In the genomic region with DNA sequence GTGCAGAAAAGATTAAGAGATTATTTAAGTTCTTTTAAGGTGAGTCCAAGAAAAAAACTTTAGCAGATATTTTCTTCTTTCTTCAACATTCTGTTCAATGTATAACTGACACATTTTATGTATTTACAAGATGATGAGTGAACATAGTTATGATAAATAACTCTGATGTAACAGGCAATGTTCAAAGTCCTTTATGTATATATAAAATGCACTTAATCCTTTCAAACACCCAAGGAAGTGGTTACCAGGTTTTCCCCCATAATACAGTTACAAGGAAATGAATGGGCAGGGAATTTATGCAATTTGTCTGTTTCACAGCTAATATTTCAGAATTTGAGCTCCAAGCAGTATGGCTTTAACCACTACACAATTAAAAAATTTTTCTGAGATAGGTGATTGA, we compare ENCODE assay signal across 1 cellular context.
TF ChIP-seq lines count a peak whose summit lies in the region.

No MANE protein-coding gene starts in this region.

TF ChIP-seq in A549, 52 proteins besides CTCF, POLR2A, EP300 and RAD21 (continued from another document):
- TF ChIP-seq, protein P1, sequence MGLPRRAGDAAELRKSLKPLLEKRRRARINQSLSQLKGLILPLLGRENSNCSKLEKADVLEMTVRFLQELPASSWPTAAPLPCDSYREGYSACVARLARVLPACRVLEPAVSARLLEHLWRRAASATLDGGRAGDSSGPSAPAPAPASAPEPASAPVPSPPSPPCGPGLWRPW (IDR thresholded peaks at IDR 0.05), result no peak
- TF ChIP-seq, protein P2, sequence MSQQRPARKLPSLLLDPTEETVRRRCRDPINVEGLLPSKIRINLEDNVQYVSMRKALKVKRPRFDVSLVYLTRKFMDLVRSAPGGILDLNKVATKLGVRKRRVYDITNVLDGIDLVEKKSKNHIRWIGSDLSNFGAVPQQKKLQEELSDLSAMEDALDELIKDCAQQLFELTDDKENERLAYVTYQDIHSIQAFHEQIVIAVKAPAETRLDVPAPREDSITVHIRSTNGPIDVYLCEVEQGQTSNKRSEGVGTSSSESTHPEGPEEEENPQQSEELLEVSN (IDR thresholded peaks at IDR 0.05; ENCODE audit: borderline replicate concordance, low read depth), result no peak
